9 cellular contexts compared by ENCODE assay signal in genomic region chr6:105401247-105402089, GRCh38. TPM values are rescaled to one million over a fixed set of nuclear protein-coding genes. Genes with fewer than 3 reads are reported as not detected.
DNase-seq lines count a peak whose midpoint lies in the region; ATAC-seq and TF ChIP-seq lines count a peak whose summit lies in the region.
"Had no signal": no experiment of that assay in that cellular context is flagged by ENCODE, and none has a peak within 500 bp of the region (broad histone marks: within the 10 kb centered on the region; RNA-seq: fewer than 3 reads in every experiment).

No MANE protein-coding gene starts in this region.

- 53 to 62% methylated on average over 8 of the region's 8 CpGs for WGBS in tibial nerve, 2 donors

- intact Hi-C loops in posterior cingulate gyrus (cut with DNase I): loop anchor here (5.0 kb wide), 2 partner anchors 39 to 224 kb away; no protein-coding TSS in a partner anchor

- peak overlapping the region in 2 of 4 donors; percentile 34 to 90 for H3K27ac ChIP-seq in tibial nerve

- ATAC-seq in HG02938 (IDR thresholded peaks at IDR 0.05; ENCODE audit: unreplicated experiment): no peak

- H3K4me1 Mint-ChIP-seq in activated T-cell treated with anti-CD3 and anti-CD28 coated beads, Interleukin-2, amount 50 U/mL, for 24 hours (ENCODE audit: low read depth): peaks cover 66% of the 10 kb centered on the region
- peaks cover 56% of the 10 kb centered on the region for H3K4me1 Mint-ChIP-seq in activated naive CD8-positive, alpha-beta T cell (ENCODE audit: low read depth)

- H3K27me3 ChIP-seq in kidney epithelial cell (ENCODE audit: control insufficient read depth, insufficient read depth, low read length) (no peaks in the 10 kb centered on the region), tibial nerve (no peaks in the 10 kb centered on the region)

- no peak for DNase-seq in activated T-cell treated with anti-CD3 and anti-CD28 coated beads, Interleukin-2, amount 50 U/mL, for 24 hours
- DNase-seq in activated T-cell treated with anti-CD3 and anti-CD28 coated beads, Interleukin-2, amount 50 U/mL, for 48 hours: no peak
- DNase-seq in kidney epithelial cell (ENCODE audit: low read depth) (no peak), tibial nerve (ENCODE audit: low spot score in 2 of 2) (no peak), posterior cingulate gyrus (no peak)
- no peak for DNase-seq in stimulated activated CD4-positive, alpha-beta T cell treated with anti-CD3 and anti-CD28 coated beads, Interleukin-4, amount 100 ng/mL, for 1 hour
- DNase-seq: NCI-H2029 treated with DMSO at 0.1 percent for 48 hours had no signal

- peaks cover under 1% of the 10 kb centered on the region for H3K27me3 Mint-ChIP-seq in activated T-cell treated with anti-CD3 and anti-CD28 coated beads, Interleukin-2, amount 50 U/mL, for 24 hours
- H3K27me3 Mint-ChIP-seq in activated naive CD8-positive, alpha-beta T cell: no peaks in the 10 kb centered on the region

- peak overlapping the region; percentile 95 for H3K4me3 Mint-ChIP-seq in activated T-cell treated with anti-CD3 and anti-CD28 coated beads, Interleukin-2, amount 50 U/mL, for 24 hours
- H3K4me3 Mint-ChIP-seq in activated naive CD8-positive, alpha-beta T cell: peak overlapping the region; percentile 97

- no peaks in the 10 kb centered on the region for H3K9me3 ChIP-seq in tibial nerve

- peak overlapping the region; percentile 86 for H3K27ac Mint-ChIP-seq in activated T-cell treated with anti-CD3 and anti-CD28 coated beads, Interleukin-2, amount 50 U/mL, for 24 hours
- peak overlapping the region; percentile 62 for H3K27ac Mint-ChIP-seq in activated naive CD8-positive, alpha-beta T cell

- H3K36me3 ChIP-seq in kidney epithelial cell (ENCODE audit: control insufficient read depth, insufficient read depth, low read length): no peaks in the 10 kb centered on the region
- peaks cover 0 to 5% (median 0%) of the 10 kb centered on the region in 3 donors for H3K36me3 ChIP-seq in tibial nerve

- peaks cover 0 to 44% (median 9%) of the 10 kb centered on the region in 4 donors for H3K4me1 ChIP-seq in tibial nerve

- TF ChIP-seq EP300 in tibial nerve (IDR thresholded peaks at IDR 0.05): no peak

- no peak for TF ChIP-seq POLR2A in tibial nerve (IDR thresholded peaks at IDR 0.05)

- H3K9me3 Mint-ChIP-seq in activated T-cell treated with anti-CD3 and anti-CD28 coated beads, Interleukin-2, amount 50 U/mL, for 24 hours: no peaks in the 10 kb centered on the region
- H3K9me3 Mint-ChIP-seq in activated naive CD8-positive, alpha-beta T cell (ENCODE audit: low read depth): no peaks in the 10 kb centered on the region

- TF ChIP-seq CTCF in kidney epithelial cell (IDR thresholded peaks at IDR 0.05; ENCODE audit: insufficient read depth, low read length, poor library complexity, severe bottlenecking): no peak
- TF ChIP-seq CTCF in tibial nerve (IDR thresholded peaks at IDR 0.05): no peak

- peaks cover 22% of the 10 kb centered on the region for H3K36me3 Mint-ChIP-seq in activated T-cell treated with anti-CD3 and anti-CD28 coated beads, Interleukin-2, amount 50 U/mL, for 24 hours (ENCODE audit: low read depth)
- no peaks in the 10 kb centered on the region for H3K36me3 Mint-ChIP-seq in activated naive CD8-positive, alpha-beta T cell

- H3K4me3 ChIP-seq in kidney epithelial cell (ENCODE audit: low read depth, low read length): peak overlapping the region; percentile 97
- peak overlapping the region; percentile 79 to 99 (median 94) for H3K4me3 ChIP-seq in tibial nerve

RNA-seq across cellular contexts. Expression of gene PREP, which starts 1.4 kb away (rescaled TPM):
- total RNA-seq in kidney epithelial cell: 18.0 and 18.8 TPM in 2 replicates
- total RNA-seq in tibial nerve: 10 to 100 TPM; 19.7 to 21.9 (median 21.6) TPM
